ENCODE assay signal across 3 cellular contexts in the genomic region with DNA sequence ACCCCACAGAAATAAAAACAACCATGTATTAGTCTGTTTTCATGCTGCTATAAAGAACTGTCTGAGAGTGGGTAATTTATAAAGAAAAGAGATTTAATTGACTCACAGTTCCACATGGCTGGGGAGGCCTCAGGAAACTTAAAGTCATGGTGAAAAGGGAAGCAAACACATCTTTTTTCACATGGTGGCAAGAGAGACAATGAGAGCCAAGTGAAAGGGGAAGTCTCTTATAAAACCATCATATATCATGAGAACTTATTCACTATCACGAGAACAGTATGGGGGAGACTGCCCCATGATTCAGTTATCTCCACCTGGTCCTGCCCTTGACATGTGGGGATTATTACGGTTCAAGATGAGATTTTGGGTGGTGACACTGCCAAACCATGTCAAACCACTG.
"Had no signal": no experiment of that assay in that cellular context is flagged by ENCODE, and none has a peak within 500 bp of the region (broad histone marks: within the 10 kb centered on the region; RNA-seq: fewer than 3 reads in every experiment).

No MANE protein-coding gene starts in this region.

- ATAC-seq: GM12878 had no signal

- DNase-seq: GDM1, GF-D8 had no signal
